ENCODE assay signal across 21 cellular contexts in the genomic region with DNA sequence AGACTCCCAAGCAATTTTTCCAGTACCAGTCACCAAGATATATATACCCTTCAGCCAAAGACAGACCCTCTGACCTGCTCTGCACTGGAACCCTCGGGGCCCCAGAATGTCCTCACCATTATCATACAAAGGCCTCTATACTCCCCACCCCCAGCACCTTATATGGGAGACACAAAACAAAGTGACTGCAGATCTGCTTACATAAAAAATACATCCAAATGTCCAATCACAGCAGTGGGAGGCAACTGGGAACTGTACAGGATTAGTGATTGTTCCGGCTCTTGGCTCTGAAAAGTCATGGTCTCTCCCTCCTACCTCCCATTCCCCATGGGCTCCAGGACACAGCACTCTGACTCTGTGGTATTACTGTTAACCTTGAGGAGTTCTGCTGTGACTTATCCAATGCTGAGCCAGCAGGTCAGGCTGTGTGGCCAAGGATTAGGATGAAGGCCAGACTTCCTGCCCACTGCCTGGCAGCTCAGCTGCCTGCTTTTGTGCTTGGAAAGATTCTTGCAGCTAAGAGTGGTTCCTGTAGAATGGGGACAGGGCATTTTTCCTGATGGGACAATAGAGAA. TPM values are rescaled to one million over a fixed set of nuclear protein-coding genes. Genes with fewer than 3 reads are reported as not detected.
A peak's percentile ranks its signal among the peaks of the same experiment; 100 is the strongest.
DNase-seq lines count a peak whose midpoint lies in the region; ATAC-seq, FAIRE-seq and TF ChIP-seq lines count a peak whose summit lies in the region.
"Had no signal": no experiment of that assay in that cellular context is flagged by ENCODE, and none has a peak within 500 bp of the region (broad histone marks: within the 10 kb centered on the region; RNA-seq: fewer than 3 reads in every experiment).

No MANE protein-coding gene starts in this region.

- H3K4me3 ChIP-seq in MG63 (no peak overlapping the region), endothelial cell of umbilical vein (replicated peaks in 1 of 3; ENCODE audit: insufficient read depth in 1 of 3, low read depth in 1 of 3, low read length in 3 of 3) (no peak overlapping the region)
- H3K4me3 ChIP-seq: sigmoid colon, uterus had no signal

- no peaks in the 10 kb centered on the region for H4K20me1 ChIP-seq in endothelial cell of umbilical vein (replicated peaks; ENCODE audit: control insufficient read depth, extremely low read depth, insufficient read depth, low read length)

- H3K9ac ChIP-seq in endothelial cell of umbilical vein (replicated peaks; ENCODE audit: extremely low read depth, insufficient read depth, low read length): no peak overlapping the region
- H3K9ac ChIP-seq: KMS-11 had no signal

- H3K9me3 ChIP-seq in MG63: no peaks in the 10 kb centered on the region
- no peaks in the 10 kb centered on the region for H3K9me3 ChIP-seq in endothelial cell of umbilical vein (replicated peaks; ENCODE audit: control insufficient read depth, insufficient read depth, low read length)
- H3K9me3 ChIP-seq: sigmoid colon, uterus had no signal

- TF ChIP-seq CTCF in 22Rv1 (IDR thresholded peaks at IDR 0.05): no peak
- TF ChIP-seq CTCF in endothelial cell of umbilical vein (IDR thresholded peaks at IDR 0.05; ENCODE audit: extremely low read depth in 1 of 2, insufficient read depth in 1 of 2, low read depth in 1 of 2, low read length in 2 of 2): no peak
- TF ChIP-seq CTCF in mesothelial cell of epicardium (IDR thresholded peaks at IDR 0.05; ENCODE audit: unreplicated experiment): no peak
- TF ChIP-seq CTCF in natural killer cell (IDR thresholded peaks at IDR 0.05): no peak
- TF ChIP-seq CTCF in osteocyte (IDR thresholded peaks at IDR 0.05): no peak

- peaks cover 2% of the 10 kb centered on the region for H3K4me1 ChIP-seq in endothelial cell of umbilical vein (ENCODE audit: control insufficient read depth, extremely low read depth, insufficient read depth, low read length)
- H3K4me1 ChIP-seq: sigmoid colon, uterus had no signal

- peak overlapping the region; percentile 21 for H3K27ac Mint-ChIP-seq in mesothelial cell of epicardium
- H3K27ac Mint-ChIP-seq in natural killer cell: no peak overlapping the region
- H3K27ac Mint-ChIP-seq in osteocyte (ENCODE audit: unreplicated experiment): no peak overlapping the region
- H3K27ac Mint-ChIP-seq: activated CD8-positive, alpha-beta memory T cell treated with anti-CD3 and anti-CD28 coated beads, Interleukin-2, amount 10 ng/mL, durations not matched to agents 7 days and 5 days had no signal

- no peaks in the 10 kb centered on the region for H3K79me2 ChIP-seq in endothelial cell of umbilical vein (ENCODE audit: control insufficient read depth, insufficient read depth, low read length)

- H3K4me2 ChIP-seq in endothelial cell of umbilical vein (ENCODE audit: insufficient read depth, low read length): no peak overlapping the region
- H3K4me2 ChIP-seq: KMS-11 had no signal

- no TSS peak for BruUV-seq in endothelial cell of umbilical vein (replicated peaks; lab: Mats Ljungman, UMichigan)

- H3K27me3 ChIP-seq in MG63 (no peaks in the 10 kb centered on the region), endothelial cell of umbilical vein (ENCODE audit: control insufficient read depth in 2 of 2, insufficient read depth in 2 of 2, low read length in 2 of 2) (no peaks in the 10 kb centered on the region)
- H3K27me3 ChIP-seq: sigmoid colon, uterus had no signal

- peak; percentile 37 for FAIRE-seq in endothelial cell of umbilical vein (lab: Jason Lieb, UNC)

- H3K36me3 ChIP-seq in MG63 (no peaks in the 10 kb centered on the region), endothelial cell of umbilical vein (ENCODE audit: control insufficient read depth in 2 of 2, extremely low read depth in 1 of 2, insufficient read depth in 2 of 2, low read length in 2 of 2) (peaks cover 0 to 2% of the 10 kb centered on the region in 2 experiments)
- H3K36me3 ChIP-seq: sigmoid colon, uterus had no signal

- no peak overlapping the region for H3K4me3 Mint-ChIP-seq in mesothelial cell of epicardium
- no peak overlapping the region for H3K4me3 Mint-ChIP-seq in natural killer cell
- no peak overlapping the region for H3K4me3 Mint-ChIP-seq in osteocyte (ENCODE audit: unreplicated experiment)
- H3K4me3 Mint-ChIP-seq: activated CD8-positive, alpha-beta memory T cell treated with anti-CD3 and anti-CD28 coated beads, Interleukin-2, amount 10 ng/mL, durations not matched to agents 7 days and 5 days; naive B cell; stimulated activated memory B cell treated with anti-CD40 and anti-IgM and Interleukin-4, amounts not matched to agents 10 μg/mL and 1 μg/mL and 100 μg/mL, for 72 hours had no signal

- CTCF ChIA-PET in endothelial cell of umbilical vein (lab: Charles Lee): no interaction called here

- intact Hi-C loops in endothelial cell of umbilical vein (cut with micrococcal nuclease): no loop called here
- intact Hi-C loops in natural killer cell (cut with micrococcal nuclease): no loop called here

- no peaks in the 10 kb centered on the region for H3K9me3 Mint-ChIP-seq in mesothelial cell of epicardium
- no peaks in the 10 kb centered on the region for H3K9me3 Mint-ChIP-seq in natural killer cell
- no peaks in the 10 kb centered on the region for H3K9me3 Mint-ChIP-seq in osteocyte (ENCODE audit: unreplicated experiment)
- H3K9me3 Mint-ChIP-seq: naive B cell; stimulated activated memory B cell treated with anti-CD40 and anti-IgM and Interleukin-4, amounts not matched to agents 10 μg/mL and 1 μg/mL and 100 μg/mL, for 72 hours had no signal

- POLR2A ChIA-PET in endothelial cell of umbilical vein (lab: Charles Lee): no interaction called here

- H3K27ac ChIP-seq in 22Rv1: peak overlapping the region; percentile 60
- H3K27ac ChIP-seq in endothelial cell of umbilical vein (ENCODE audit: insufficient read depth, low read depth, low read length): no peak overlapping the region
- H3K27ac ChIP-seq: KMS-11, sigmoid colon, uterus, VCaP had no signal

- no peak for ATAC-seq in GM21825 (IDR thresholded peaks at IDR 0.05; ENCODE audit: unreplicated experiment)
- no peak for ATAC-seq in natural killer cell
- ATAC-seq: activated CD8-positive, alpha-beta memory T cell treated with anti-CD3 and anti-CD28 coated beads, Interleukin-2, amount 10 ng/mL, durations not matched to agents 7 days and 5 days; HCT116; stimulated activated memory B cell treated with anti-CD40 and anti-IgM and Interleukin-4, amounts not matched to agents 10 μg/mL and 1 μg/mL and 100 μg/mL, for 72 hours had no signal

- peak; percentile 24 for DNase-seq in MG63
- DNase-seq in endothelial cell of umbilical vein (ENCODE audit: low read depth, low spot score): peak; percentile 24
- DNase-seq in mesothelial cell of epicardium (ENCODE audit: low spot score in 2 of 2, unreplicated experiment in 2 of 2): no peak
- no peak for DNase-seq in D341Med (ENCODE audit: low spot score)
- DNase-seq in natural killer cell: no peak
- no peak for DNase-seq in osteocyte (ENCODE audit: extremely low spot score, unreplicated experiment)
- DNase-seq: activated CD8-positive, alpha-beta memory T cell treated with anti-CD3 and anti-CD28 coated beads, Interleukin-2, amount 10 ng/mL, durations not matched to agents 7 days and 5 days; activated gamma-delta T cell treated with Interleukin-2 at 50 U/mL for 16 hours; DMS 273 treated with DMSO at 0.1 percent for 48 hours; glutamatergic neuron; naive B cell; NCI-H1436; NCI-H226; sigmoid colon; uterus had no signal

- H3K36me3 Mint-ChIP-seq in mesothelial cell of epicardium (no peaks in the 10 kb centered on the region), natural killer cell (no peaks in the 10 kb centered on the region), osteocyte (ENCODE audit: unreplicated experiment) (no peaks in the 10 kb centered on the region)
- H3K36me3 Mint-ChIP-seq: naive B cell had no signal

- no peak for TF ChIP-seq POLR2A in endothelial cell of umbilical vein (IDR thresholded peaks at IDR 0.05; ENCODE audit: low read depth, low read length)

- H3K27me3 Mint-ChIP-seq in mesothelial cell of epicardium (ENCODE audit: low read depth): no peaks in the 10 kb centered on the region
- H3K27me3 Mint-ChIP-seq in natural killer cell (ENCODE audit: low read depth in 2 of 2): no peaks in the 10 kb centered on the region
- H3K27me3 Mint-ChIP-seq in osteocyte (ENCODE audit: unreplicated experiment): no peaks in the 10 kb centered on the region
- H3K27me3 Mint-ChIP-seq: activated CD8-positive, alpha-beta memory T cell treated with anti-CD3 and anti-CD28 coated beads, Interleukin-2, amount 10 ng/mL, durations not matched to agents 7 days and 5 days; naive B cell; stimulated activated memory B cell treated with anti-CD40 and anti-IgM and Interleukin-4, amounts not matched to agents 10 μg/mL and 1 μg/mL and 100 μg/mL, for 72 hours had no signal

- H3K9me1 ChIP-seq in endothelial cell of umbilical vein (replicated peaks; ENCODE audit: control insufficient read depth, extremely low read depth, insufficient read depth, low read length): no peaks in the 10 kb centered on the region

- H3K4me1 Mint-ChIP-seq in mesothelial cell of epicardium (no peaks in the 10 kb centered on the region), natural killer cell (no peaks in the 10 kb centered on the region), osteocyte (ENCODE audit: unreplicated experiment) (no peaks in the 10 kb centered on the region)
- H3K4me1 Mint-ChIP-seq: activated CD8-positive, alpha-beta memory T cell treated with anti-CD3 and anti-CD28 coated beads, Interleukin-2, amount 10 ng/mL, durations not matched to agents 7 days and 5 days; stimulated activated memory B cell treated with anti-CD40 and anti-IgM and Interleukin-4, amounts not matched to agents 10 μg/mL and 1 μg/mL and 100 μg/mL, for 72 hours had no signal

- dilution Hi-C loops in endothelial cell of umbilical vein (cut with MboI; ENCODE audit: extremely low pct_ligation_motif_present, low sequenced_read_pairs): no loop called here

- peak overlapping the region; percentile 45 for H2AFZ ChIP-seq in endothelial cell of umbilical vein (ENCODE audit: low read depth, low read length)

RNA-seq across cellular contexts. Expression of a gene that starts 13.7 kb away (rescaled TPM):
- total RNA-seq in MG63 (2014; rRNA removed; shearing (Covaris generic); ENCODE audit: low replicate concordance): 47.3 and 67.5 TPM in 2 replicates
- total RNA-seq in endothelial cell of umbilical vein: 200 and 212 TPM in 2 replicates
- 294 and 328 TPM in 2 replicates for polyA plus RNA-seq in endothelial cell of umbilical vein
- 239 and 266 TPM in 2 replicates for polyA plus RNA-seq in endothelial cell of umbilical vein (2011; cell fraction: cytosol; rRNA removed)
- polyA plus RNA-seq in endothelial cell of umbilical vein (2011; cell fraction: nucleus; rRNA removed): 693 and 713 TPM in 2 replicates
- polyA plus RNA-seq in endothelial cell of umbilical vein (2012): 174 and 186 TPM in 2 replicates
- polyA minus RNA-seq in endothelial cell of umbilical vein: 244 and 257 TPM in 2 replicates
- 122 TPM for polyA minus RNA-seq in endothelial cell of umbilical vein (2011; cell fraction: cytosol; rRNA and poly(A)+ RNA removed)
- polyA minus RNA-seq in endothelial cell of umbilical vein (2011; cell fraction: nucleus; rRNA and poly(A)+ RNA removed): 150 and 181 TPM in 2 replicates
- 115 to 118 TPM (median 117 TPM) in 3 replicates for total RNA-seq in mesothelial cell of epicardium
- total RNA-seq in natural killer cell: 100 to 1,000 TPM; 121 to 143 (median 125) TPM
- total RNA-seq in osteocyte: 114 and 122 TPM in 2 replicates

RNA-seq across cellular contexts. Expression of a gene that starts 35.0 kb away (rescaled TPM):
- 4.0 TPM in 1 of 2 replicates, not detected in the other for total RNA-seq in MG63 (2014; rRNA removed; shearing (Covaris generic); ENCODE audit: low replicate concordance)
- total RNA-seq in endothelial cell of umbilical vein (18.5 and 22.5 TPM in 2 replicates), mesothelial cell of epicardium (8.3 to 9.8 TPM (median 8.9 TPM) in 3 replicates), natural killer cell (10 to 100 TPM in 1 of 3 donors, 1 to 10 TPM in 2; 4.3 to 16.8 (median 9.6) TPM), osteocyte (1.2 and 1.6 TPM in 2 replicates)
- polyA plus RNA-seq in endothelial cell of umbilical vein: 94.0 and 103 TPM in 2 replicates
- 31.3 and 31.5 TPM in 2 replicates for polyA plus RNA-seq in endothelial cell of umbilical vein (2011; cell fraction: cytosol; rRNA removed)
- 33.2 and 38.6 TPM in 2 replicates for polyA plus RNA-seq in endothelial cell of umbilical vein (2011; cell fraction: nucleus; rRNA removed)
- 9.0 and 10.5 TPM in 2 replicates for polyA plus RNA-seq in endothelial cell of umbilical vein (2012)
- 83.6 and 99.3 TPM in 2 replicates for polyA minus RNA-seq in endothelial cell of umbilical vein
- not detected for polyA minus RNA-seq in endothelial cell of umbilical vein (2011; cell fraction: cytosol; rRNA and poly(A)+ RNA removed)
- 11.0 and 15.1 TPM in 2 replicates for polyA minus RNA-seq in endothelial cell of umbilical vein (2011; cell fraction: nucleus; rRNA and poly(A)+ RNA removed)

RNA-seq across cellular contexts. Expression of a gene that starts 49.5 kb away (rescaled TPM):
- total RNA-seq in MG63 (2014; rRNA removed; shearing (Covaris generic); ENCODE audit: low replicate concordance): 22.1 and 92.8 TPM in 2 replicates
- total RNA-seq in endothelial cell of umbilical vein (174 TPM in 2 replicates), mesothelial cell of epicardium (67.4 to 77.0 TPM (median 74.4 TPM) in 3 replicates), natural killer cell (10 to 100 TPM; 40.5 to 42.0 (median 41.6) TPM), osteocyte (74.3 and 74.7 TPM in 2 replicates)
- 81.1 and 127 TPM in 2 replicates for polyA plus RNA-seq in endothelial cell of umbilical vein
- 87.3 and 87.8 TPM in 2 replicates for polyA plus RNA-seq in endothelial cell of umbilical vein (2011; cell fraction: cytosol; rRNA removed)
- 45.3 and 48.8 TPM in 2 replicates for polyA plus RNA-seq in endothelial cell of umbilical vein (2011; cell fraction: nucleus; rRNA removed)
- polyA plus RNA-seq in endothelial cell of umbilical vein (2012): 152 and 176 TPM in 2 replicates
- 17.8 and 26.3 TPM in 2 replicates for polyA minus RNA-seq in endothelial cell of umbilical vein
- polyA minus RNA-seq in endothelial cell of umbilical vein (2011; cell fraction: cytosol; rRNA and poly(A)+ RNA removed): 56.1 TPM
- 9.8 and 11.5 TPM in 2 replicates for polyA minus RNA-seq in endothelial cell of umbilical vein (2011; cell fraction: nucleus; rRNA and poly(A)+ RNA removed)

RNA-seq across cellular contexts. Expression of a gene that starts 56.2 kb away (rescaled TPM):
- total RNA-seq in MG63 (2014; rRNA removed; shearing (Covaris generic); ENCODE audit: low replicate concordance): 85.2 and 124 TPM in 2 replicates
- total RNA-seq in endothelial cell of umbilical vein (603 and 615 TPM in 2 replicates), mesothelial cell of epicardium (302 to 306 TPM (median 304 TPM) in 3 replicates), natural killer cell (1 to 10 TPM; 1.2 to 1.7 (median 1.4) TPM), osteocyte (490 and 518 TPM in 2 replicates)
- 501 and 506 TPM in 2 replicates for polyA plus RNA-seq in endothelial cell of umbilical vein
- 405 and 422 TPM in 2 replicates for polyA plus RNA-seq in endothelial cell of umbilical vein (2011; cell fraction: cytosol; rRNA removed)
- polyA plus RNA-seq in endothelial cell of umbilical vein (2011; cell fraction: nucleus; rRNA removed): 470 and 520 TPM in 2 replicates
- polyA plus RNA-seq in endothelial cell of umbilical vein (2012): 391 and 406 TPM in 2 replicates
- polyA minus RNA-seq in endothelial cell of umbilical vein: 453 and 535 TPM in 2 replicates
- not detected for polyA minus RNA-seq in endothelial cell of umbilical vein (2011; cell fraction: cytosol; rRNA and poly(A)+ RNA removed)
- polyA minus RNA-seq in endothelial cell of umbilical vein (2011; cell fraction: nucleus; rRNA and poly(A)+ RNA removed): 120 and 149 TPM in 2 replicates

Comparison
In these comparisons a context has a peak if more than half of its experiments do, and no peak if none do; other contexts are left out.
1. DNase-seq: peak in MG63 (single experiment) and endothelial cell of umbilical vein (single experiment); none in mesothelial cell of epicardium (0 of 2), D341Med (single experiment), natural killer cell (single experiment) and osteocyte (single experiment).